In genomic region chr15:78938608-78939488, GRCh38 we compare ENCODE assay signal across 8 cellular contexts. TPM values are rescaled to one million over a fixed set of nuclear protein-coding genes. Genes with fewer than 3 reads are reported as not detected.
DNase-seq lines count a peak whose midpoint lies in the region; ATAC-seq, FAIRE-seq and TF ChIP-seq lines count a peak whose summit lies in the region.

No MANE protein-coding gene starts in this region.

- H3K4me3 ChIP-seq in right atrium auricular region: no peak overlapping the region
- peak overlapping the region in 2 of 4 donors; percentile 28 for H3K4me3 ChIP-seq in upper lobe of left lung

- H3K9me3 ChIP-seq in right atrium auricular region (no peaks in the 10 kb centered on the region), upper lobe of left lung (no peaks in the 10 kb centered on the region)

- H3K36me3 Mint-ChIP-seq in activated CD8-positive, alpha-beta T cell treated with anti-CD3 and anti-CD28 coated beads for 36 hours (ENCODE audit: low read depth): peaks cover 4% of the 10 kb centered on the region

- H3K4me1 ChIP-seq in right atrium auricular region (peaks cover 0 to 45% of the 10 kb centered on the region in 2 donors), upper lobe of left lung (peaks cover 29 to 72% (median 57%) of the 10 kb centered on the region in 4 donors)

- peaks cover 14% of the 10 kb centered on the region for H3K27me3 Mint-ChIP-seq in activated CD8-positive, alpha-beta T cell treated with anti-CD3 and anti-CD28 coated beads for 36 hours

- intact Hi-C loops in left cardiac atrium (cut with DNase I): no loop called here
- intact Hi-C loops in activated CD8-positive, alpha-beta T cell treated with anti-CD3 and anti-CD28 coated beads for 36 hours (cut with micrococcal nuclease): no loop called here

- no peak for TF ChIP-seq POLR2A in upper lobe of left lung (IDR thresholded peaks at IDR 0.05)

- H3K36me3 ChIP-seq in right atrium auricular region: peaks cover 6% of the 10 kb centered on the region
- H3K36me3 ChIP-seq in upper lobe of left lung: peaks cover 17 to 32% (median 20%) of the 10 kb centered on the region in 4 donors

- H3K27ac ChIP-seq in right atrium auricular region (peak overlapping the region; percentile 17 to 49), upper lobe of left lung (peak overlapping the region; percentile 70 to 87 (median 79))

- CTCF ChIA-PET in activated CD8-positive, alpha-beta T cell treated with anti-CD3 and anti-CD28 coated beads for 36 hours (lab: Charles Lee): no interaction called here

- POLR2A ChIA-PET in activated CD8-positive, alpha-beta T cell treated with anti-CD3 and anti-CD28 coated beads for 36 hours (lab: Charles Lee): no interaction called here

- ATAC-seq in left cardiac atrium: no peak
- ATAC-seq in HG03064 (IDR thresholded peaks at IDR 0.05; ENCODE audit: low read depth, unreplicated experiment): peak; percentile 51
- peak; percentile 69 for ATAC-seq in activated CD8-positive, alpha-beta T cell treated with anti-CD3 and anti-CD28 coated beads for 36 hours
- peak in 1 of 2 donors; percentile 57 for ATAC-seq in upper lobe of left lung (ENCODE audit: low FRiP score in 2 of 2)

- no peak for FAIRE-seq in urothelium cell line (lab: Jason Lieb, UNC)

- peak overlapping the region; percentile 42 for H3K27ac Mint-ChIP-seq in activated CD8-positive, alpha-beta T cell treated with anti-CD3 and anti-CD28 coated beads for 36 hours

- TF ChIP-seq CTCF in right atrium auricular region (IDR thresholded peaks at IDR 0.05) (no peak), upper lobe of left lung (IDR thresholded peaks at IDR 0.05) (no peak)
- no peak for TF ChIP-seq CTCF in activated CD8-positive, alpha-beta T cell treated with anti-CD3 and anti-CD28 coated beads for 36 hours (IDR thresholded peaks at IDR 0.05)

- H3K4me3 Mint-ChIP-seq in activated CD8-positive, alpha-beta T cell treated with anti-CD3 and anti-CD28 coated beads for 36 hours: peak overlapping the region; percentile 31

- WGBS in upper lobe of left lung, 2 donors: 41 to 50% methylated on average over 6 of the region's 6 CpGs

- no peak for DNase-seq in right atrium auricular region (ENCODE audit: low spot score)
- DNase-seq in left cardiac atrium: no peak
- DNase-seq in activated CD8-positive, alpha-beta T cell treated with anti-CD3 and anti-CD28 coated beads for 36 hours: peak; percentile 35
- DNase-seq in upper lobe of left lung: no peak
- no peak for DNase-seq in activated CD8-positive, alpha-beta memory T cell treated with anti-CD3 and anti-CD28 coated beads, Interleukin-2, amount 50 U/mL, for 4 hours
- DNase-seq in urothelium cell line (ENCODE audit: low spot score): no peak
- no peak for DNase-seq in RPMI8226

- no peaks in the 10 kb centered on the region for H3K9me3 Mint-ChIP-seq in activated CD8-positive, alpha-beta T cell treated with anti-CD3 and anti-CD28 coated beads for 36 hours

- TF ChIP-seq EP300 in upper lobe of left lung (IDR thresholded peaks at IDR 0.05): no peak

- H3K4me1 Mint-ChIP-seq in activated CD8-positive, alpha-beta T cell treated with anti-CD3 and anti-CD28 coated beads for 36 hours (ENCODE audit: low read depth): peaks cover 26% of the 10 kb centered on the region

- H3K27me3 ChIP-seq in right atrium auricular region: no peaks in the 10 kb centered on the region
- no peaks in the 10 kb centered on the region for H3K27me3 ChIP-seq in upper lobe of left lung

RNA-seq across cellular contexts. Expression of gene CTSH, which starts 6.0 kb away (rescaled TPM):
- total RNA-seq in right atrium auricular region (100 to 1,000 TPM in 1 of 2 donors, 10 to 100 TPM in 1; 51.0 to 114 TPM), left cardiac atrium (10 to 100 TPM; 41.6 to 74.3 TPM), upper lobe of left lung (1,000 to 10,000 TPM in 4 of 6 donors, 100 to 1,000 TPM in 2; 699 to 3,907 (median 1,498) TPM)
- 10 to 100 TPM; 13.2 to 14.1 TPM for total RNA-seq in activated CD8-positive, alpha-beta T cell treated with anti-CD3 and anti-CD28 coated beads for 36 hours

Comparison
In these comparisons a context has a peak if more than half of its experiments do, and no peak if none do; other contexts are left out.
1. ATAC-seq: peak in HG03064 (single experiment) and activated CD8-positive, alpha-beta T cell treated with anti-CD3 and anti-CD28 coated beads for 36 hours (single experiment); none in left cardiac atrium (0 of 2).
2. RNA of gene CTSH, which starts 6.0 kb away (total RNA-seq): 699 to 3,907 TPM in upper lobe of left lung; 51.0 to 114 TPM in right atrium auricular region, 41.6 to 74.3 TPM in left cardiac atrium and 13.2 to 14.1 TPM in activated CD8-positive, alpha-beta T cell treated with anti-CD3 and anti-CD28 coated beads for 36 hours; every median in the first group is over 4 times any median in the second.